Comparison of ENCODE assay signal across 21 cellular contexts in genomic region chr20:45953672-45954071, GRCh38. TPM values are rescaled to one million over a fixed set of nuclear protein-coding genes. Genes with fewer than 3 reads are reported as not detected.
DNase-seq lines count a peak whose midpoint lies in the region; FAIRE-seq and TF ChIP-seq lines count a peak whose summit lies in the region.
"Had no signal": no experiment of that assay in that cellular context is flagged by ENCODE, and none has a peak within 500 bp of the region (broad histone marks: within the 10 kb centered on the region; RNA-seq: fewer than 3 reads in every experiment).

No MANE protein-coding gene starts in this region.

- H3K27ac Mint-ChIP-seq in CD14-positive monocyte, result no peak overlapping the region
- no peak overlapping the region for H3K27ac Mint-ChIP-seq in chondrocyte (ENCODE audit: unreplicated experiment)
- H3K27ac Mint-ChIP-seq: B cell had no signal

- no peaks in the 10 kb centered on the region for H3K4me1 ChIP-seq in osteoblast (ENCODE audit: insufficient read depth, low read length)

- TF ChIP-seq CTCF in CD14-positive monocyte (IDR thresholded peaks at IDR 0.05) (no peak), chondrocyte (IDR thresholded peaks at IDR 0.05) (no peak), osteoblast (IDR thresholded peaks at IDR 0.05; ENCODE audit: extremely low read depth, low read depth, low read length) (no peak)

- H3K4me3 Mint-ChIP-seq in CD14-positive monocyte (no peak overlapping the region), chondrocyte (ENCODE audit: unreplicated experiment) (no peak overlapping the region)
- H3K4me3 Mint-ChIP-seq: B cell; CD4-positive, alpha-beta memory T cell had no signal

- FAIRE-seq in GM12891 (lab: Jason Lieb, UNC), result no peak
- FAIRE-seq in H54 (lab: Jason Lieb, UNC), result no peak
- FAIRE-seq: GM18507 had no signal

- H3K4me2 ChIP-seq in osteoblast (ENCODE audit: insufficient read depth, low read length), result no peak overlapping the region

- H3K36me3 Mint-ChIP-seq in CD14-positive monocyte (peaks cover 73 to 92% of the 10 kb centered on the region in 2 donors), chondrocyte (ENCODE audit: low read depth) (peaks cover 25% of the 10 kb centered on the region)

- H2AFZ ChIP-seq in osteoblast (ENCODE audit: low read length), result no peak overlapping the region

- H3K27me3 Mint-ChIP-seq in CD14-positive monocyte (ENCODE audit: low read depth in 3 of 3) (no peaks in the 10 kb centered on the region), chondrocyte (ENCODE audit: low read depth) (no peaks in the 10 kb centered on the region)
- H3K27me3 Mint-ChIP-seq: B cell; CD4-positive, alpha-beta memory T cell had no signal

- H3K9me3 Mint-ChIP-seq in CD14-positive monocyte, result no peaks in the 10 kb centered on the region
- no peaks in the 10 kb centered on the region for H3K9me3 Mint-ChIP-seq in chondrocyte (ENCODE audit: low read depth)
- H3K9me3 Mint-ChIP-seq: CD4-positive, alpha-beta memory T cell had no signal

- intact Hi-C loops in CD14-positive monocyte (cut with micrococcal nuclease), result no loop called here

- H3K79me2 ChIP-seq in osteoblast (ENCODE audit: insufficient read depth, low read length), result no peaks in the 10 kb centered on the region

- no peak overlapping the region for H3K4me3 ChIP-seq in osteoblast (ENCODE audit: insufficient read depth, low read length)

- H3K4me1 Mint-ChIP-seq in CD14-positive monocyte (no peaks in the 10 kb centered on the region), chondrocyte (ENCODE audit: low read depth) (no peaks in the 10 kb centered on the region)

- no peaks in the 10 kb centered on the region for H3K9me3 ChIP-seq in osteoblast (ENCODE audit: low read depth, low read length)

- DNase-seq in CD14-positive monocyte (ENCODE audit: low spot score), result peak; percentile 34
- DNase-seq in GM12891 (ENCODE audit: insufficient read length, low spot score), result no peak
- DNase-seq in chondrocyte (ENCODE audit: low spot score), result peak; percentile 77
- DNase-seq in osteoblast (ENCODE audit: insufficient read length, low spot score, missing footprints), result peak; percentile 52
- no peak for DNase-seq in H54 (ENCODE audit: insufficient read length, low spot score)
- DNase-seq in DMS 273 treated with DMSO at 0.1 percent for 48 hours (lab: John Stamatoyannopoulos, UW), result no peak
- no peak for DNase-seq in inferior parietal cortex (ENCODE audit: extremely low spot score)
- DNase-seq: Calu3; CD4-positive, alpha-beta memory T cell; DMS79; NCI-H1048; NCI-H146; NCI-H2081; NCI-H774; PC-3 had no signal

- H3K27me3 ChIP-seq in osteoblast (ENCODE audit: insufficient read depth, low read length), result no peaks in the 10 kb centered on the region

- peak; percentile 60; the same call in 1 of the 2 replicates for TF ChIP-seq POLR2A in GM12891 (IDR thresholded peaks at IDR 0.05; ENCODE audit: low read depth, low read length)
- no peak for TF ChIP-seq POLR2A in H54 (IDR thresholded peaks at IDR 0.05; ENCODE audit: low read depth, low read length)

- H3K27ac ChIP-seq in osteoblast (ENCODE audit: low read depth, low read length), result no peak overlapping the region
- H3K27ac ChIP-seq: RWPE1 had no signal

- H3K36me3 ChIP-seq in osteoblast (ENCODE audit: insufficient read depth, low read length), result peaks cover 84% of the 10 kb centered on the region

- peaks cover 3% of the 10 kb centered on the region for H4K20me1 ChIP-seq in osteoblast (ENCODE audit: insufficient read depth, low read length)

TF ChIP-seq in GM12891, 5 proteins besides CTCF, POLR2A, EP300 and RAD21:
- no peak for TF ChIP-seq PAX5 (IDR thresholded peaks at IDR 0.05; ENCODE audit: insufficient read depth, low read length, severe bottlenecking)
- no peak for TF ChIP-seq SPI1 (IDR thresholded peaks at IDR 0.05; ENCODE audit: low read depth, low read length)
- no peak for TF ChIP-seq POU2F2 (IDR thresholded peaks at IDR 0.05; ENCODE audit: low read depth, low read length)
- no peak for TF ChIP-seq TAF1 (IDR thresholded peaks at IDR 0.05; ENCODE audit: low read depth, low read length)
- no peak; the same call in 1 of the 2 replicates for TF ChIP-seq POLR2AphosphoS5 (IDR thresholded peaks at IDR 0.05; ENCODE audit: low read depth, low read length)

RNA-seq across cellular contexts. Expression of gene ZNF335, which starts 18.3 kb away (rescaled TPM):
- polyA plus RNA-seq in CD14-positive monocyte, result 1 to 10 TPM; 2.7 to 3.1 TPM
- polyA plus RNA-seq in GM12891 (2012; ENCODE audit: low read depth, missing spikeins), result 13.5 TPM
- total RNA-seq in chondrocyte, result 14.2 to 18.3 TPM (median 14.6 TPM) in 3 replicates
- total RNA-seq in osteoblast, result 18.3 and 20.3 TPM in 2 replicates

RNA-seq across cellular contexts. Expression of gene PCIF1, which starts 19.2 kb away (rescaled TPM):
- 10 to 100 TPM; 50.4 to 54.9 TPM for polyA plus RNA-seq in CD14-positive monocyte
- polyA plus RNA-seq in GM12891 (2012; ENCODE audit: low read depth, missing spikeins), result 21.5 TPM
- 23.5 to 25.7 TPM (median 24.9 TPM) in 3 replicates for total RNA-seq in chondrocyte
- 12.7 and 14.4 TPM in 2 replicates for total RNA-seq in osteoblast

RNA-seq across cellular contexts. Expression of gene PLTP, which starts 41.7 kb away (rescaled TPM):
- polyA plus RNA-seq in CD14-positive monocyte, result 1 to 10 TPM; 2.9 to 3.0 TPM
- polyA plus RNA-seq in GM12891 (2012; ENCODE audit: low read depth, missing spikeins), result 11.5 TPM
- total RNA-seq in chondrocyte (48.1 to 53.1 TPM (median 48.5 TPM) in 3 replicates), osteoblast (15.3 and 21.7 TPM in 2 replicates)

RNA-seq across cellular contexts. Expression of gene MMP9, which starts 55.0 kb away (rescaled TPM):
- 1 to 10 TPM in 1 of 2 donors, under 1 TPM in 1; 0.88 to 1.6 TPM for polyA plus RNA-seq in CD14-positive monocyte
- polyA plus RNA-seq in GM12891 (2012; ENCODE audit: low read depth, missing spikeins), result 0.72 TPM
- total RNA-seq in chondrocyte (2.1 to 2.2 TPM in 2 of 3 replicates, not detected in the other), osteoblast (0.29 and 2.5 TPM in 2 replicates)
- total RNA-seq: Calu3, G401, NCI-H460, SK-MEL-5 had no signal
- polyA plus RNA-seq: CD4-positive, alpha-beta memory T cell had no signal

Comparison
In these comparisons a context has a peak if more than half of its experiments do, and no peak if none do; other contexts are left out.
1. DNase-seq: peak in CD14-positive monocyte (single experiment), chondrocyte (single experiment) and osteoblast (single experiment); none in GM12891 (single experiment), H54 (single experiment), DMS 273 treated with DMSO at 0.1 percent for 48 hours (single experiment) and inferior parietal cortex (single experiment).